Comparison of ENCODE assay signal across 4 cellular contexts in the genomic region with DNA sequence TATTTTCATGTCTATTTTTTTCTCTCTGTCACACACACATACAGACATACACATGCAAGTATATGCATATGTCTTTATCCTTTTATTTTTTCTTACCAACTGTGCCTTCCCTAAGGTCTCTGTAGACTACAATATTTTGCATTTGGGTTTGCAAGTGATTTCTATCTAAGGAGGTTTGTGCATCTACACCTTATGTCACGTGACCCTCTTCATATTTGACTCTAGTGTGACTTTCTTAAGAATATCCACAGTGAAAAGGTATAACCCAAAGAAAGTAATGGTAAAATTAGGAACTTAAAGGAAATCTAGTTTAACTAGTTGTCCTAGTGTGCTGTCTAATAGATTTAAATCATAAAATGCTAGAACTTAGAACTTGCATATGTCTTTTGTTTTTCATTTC.
TF ChIP-seq lines count a peak whose summit lies in the region.

No MANE protein-coding gene starts in this region.

TF ChIP-seq in HepG2, 621 proteins besides CTCF, POLR2A, EP300 and RAD21:
- TF ChIP-seq ZC3H13 (CRISPR knock-in tag; IDR thresholded peaks at IDR 0.05): no peak
- TF ChIP-seq, protein P1, sequence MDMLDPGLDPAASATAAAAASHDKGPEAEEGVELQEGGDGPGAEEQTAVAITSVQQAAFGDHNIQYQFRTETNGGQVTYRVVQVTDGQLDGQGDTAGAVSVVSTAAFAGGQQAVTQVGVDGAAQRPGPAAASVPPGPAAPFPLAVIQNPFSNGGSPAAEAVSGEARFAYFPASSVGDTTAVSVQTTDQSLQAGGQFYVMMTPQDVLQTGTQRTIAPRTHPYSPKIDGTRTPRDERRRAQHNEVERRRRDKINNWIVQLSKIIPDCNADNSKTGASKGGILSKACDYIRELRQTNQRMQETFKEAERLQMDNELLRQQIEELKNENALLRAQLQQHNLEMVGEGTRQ (IDR thresholded peaks at IDR 0.05; ENCODE audit: low read depth, low read length): peak; percentile 62
- TF ChIP-seq, protein P1 (CRISPR knock-in tag; IDR thresholded peaks at IDR 0.05; ENCODE audit: borderline replicate concordance): no peak
- peak; percentile 80; the same call in 1 of the 2 replicates for TF ChIP-seq RAD51 (IDR thresholded peaks at IDR 0.05; ENCODE audit: borderline replicate concordance)
TF ChIP-seq in HepG2: peak in this region for 2.

TF ChIP-seq in A549, 52 proteins besides CTCF, POLR2A, EP300 and RAD21:
- no peak for TF ChIP-seq MAFK (IDR thresholded peaks at IDR 0.05; ENCODE audit: partially characterized antibody)
- TF ChIP-seq, protein P1 (IDR thresholded peaks at IDR 0.05): peak; percentile 41; the same call in 1 of the 2 replicates

TF ChIP-seq in GM12878, 131 proteins besides CTCF, POLR2A, EP300 and RAD21:
- TF ChIP-seq RUNX3 (IDR thresholded peaks at IDR 0.05; ENCODE audit: low read length): no peak
- TF ChIP-seq, protein P2, sequence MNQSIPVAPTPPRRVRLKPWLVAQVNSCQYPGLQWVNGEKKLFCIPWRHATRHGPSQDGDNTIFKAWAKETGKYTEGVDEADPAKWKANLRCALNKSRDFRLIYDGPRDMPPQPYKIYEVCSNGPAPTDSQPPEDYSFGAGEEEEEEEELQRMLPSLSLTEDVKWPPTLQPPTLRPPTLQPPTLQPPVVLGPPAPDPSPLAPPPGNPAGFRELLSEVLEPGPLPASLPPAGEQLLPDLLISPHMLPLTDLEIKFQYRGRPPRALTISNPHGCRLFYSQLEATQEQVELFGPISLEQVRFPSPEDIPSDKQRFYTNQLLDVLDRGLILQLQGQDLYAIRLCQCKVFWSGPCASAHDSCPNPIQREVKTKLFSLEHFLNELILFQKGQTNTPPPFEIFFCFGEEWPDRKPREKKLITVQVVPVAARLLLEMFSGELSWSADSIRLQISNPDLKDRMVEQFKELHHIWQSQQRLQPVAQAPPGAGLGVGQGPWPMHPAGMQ (IDR thresholded peaks at IDR 0.05; ENCODE audit: borderline replicate concordance): no peak
- no peak for TF ChIP-seq HCFC1 (IDR thresholded peaks at IDR 0.05; ENCODE audit: low read length)
- no peak for TF ChIP-seq TCF7 (IDR thresholded peaks at IDR 0.05; ENCODE audit: borderline replicate concordance)
- peak; percentile 62; the same call in 1 of the 2 replicates for TF ChIP-seq RAD51 (IDR thresholded peaks at IDR 0.05)
- TF ChIP-seq, protein P3, sequence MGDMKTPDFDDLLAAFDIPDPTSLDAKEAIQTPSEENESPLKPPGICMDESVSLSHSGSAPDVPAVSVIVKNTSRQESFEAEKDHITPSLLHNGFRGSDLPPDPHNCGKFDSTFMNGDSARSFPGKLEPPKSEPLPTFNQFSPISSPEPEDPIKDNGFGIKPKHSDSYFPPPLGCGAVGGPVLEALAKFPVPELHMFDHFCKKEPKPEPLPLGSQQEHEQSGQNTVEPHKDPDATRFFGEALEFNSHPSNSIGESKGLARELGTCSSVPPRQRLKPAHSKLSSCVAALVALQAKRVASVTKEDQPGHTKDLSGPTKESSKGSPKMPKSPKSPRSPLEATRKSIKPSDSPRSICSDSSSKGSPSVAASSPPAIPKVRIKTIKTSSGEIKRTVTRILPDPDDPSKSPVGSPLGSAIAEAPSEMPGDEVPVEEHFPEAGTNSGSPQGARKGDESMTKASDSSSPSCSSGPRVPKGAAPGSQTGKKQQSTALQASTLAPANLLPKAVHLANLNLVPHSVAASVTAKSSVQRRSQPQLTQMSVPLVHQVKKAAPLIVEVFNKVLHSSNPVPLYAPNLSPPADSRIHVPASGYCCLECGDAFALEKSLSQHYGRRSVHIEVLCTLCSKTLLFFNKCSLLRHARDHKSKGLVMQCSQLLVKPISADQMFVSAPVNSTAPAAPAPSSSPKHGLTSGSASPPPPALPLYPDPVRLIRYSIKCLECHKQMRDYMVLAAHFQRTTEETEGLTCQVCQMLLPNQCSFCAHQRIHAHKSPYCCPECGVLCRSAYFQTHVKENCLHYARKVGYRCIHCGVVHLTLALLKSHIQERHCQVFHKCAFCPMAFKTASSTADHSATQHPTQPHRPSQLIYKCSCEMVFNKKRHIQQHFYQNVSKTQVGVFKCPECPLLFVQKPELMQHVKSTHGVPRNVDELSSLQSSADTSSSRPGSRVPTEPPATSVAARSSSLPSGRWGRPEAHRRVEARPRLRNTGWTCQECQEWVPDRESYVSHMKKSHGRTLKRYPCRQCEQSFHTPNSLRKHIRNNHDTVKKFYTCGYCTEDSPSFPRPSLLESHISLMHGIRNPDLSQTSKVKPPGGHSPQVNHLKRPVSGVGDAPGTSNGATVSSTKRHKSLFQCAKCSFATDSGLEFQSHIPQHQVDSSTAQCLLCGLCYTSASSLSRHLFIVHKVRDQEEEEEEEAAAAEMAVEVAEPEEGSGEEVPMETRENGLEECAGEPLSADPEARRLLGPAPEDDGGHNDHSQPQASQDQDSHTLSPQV (IDR thresholded peaks at IDR 0.05): no peak
- no peak for TF ChIP-seq ZSCAN29 (IDR thresholded peaks at IDR 0.05)
- no peak for TF ChIP-seq JUND (IDR thresholded peaks at IDR 0.05; ENCODE audit: low read depth, low read length)

TF ChIP-seq in K562, 482 proteins besides CTCF, POLR2A, EP300 and RAD21:
- TF ChIP-seq TRIM24 (IDR thresholded peaks at IDR 0.05): no peak
- TF ChIP-seq, protein P4, sequence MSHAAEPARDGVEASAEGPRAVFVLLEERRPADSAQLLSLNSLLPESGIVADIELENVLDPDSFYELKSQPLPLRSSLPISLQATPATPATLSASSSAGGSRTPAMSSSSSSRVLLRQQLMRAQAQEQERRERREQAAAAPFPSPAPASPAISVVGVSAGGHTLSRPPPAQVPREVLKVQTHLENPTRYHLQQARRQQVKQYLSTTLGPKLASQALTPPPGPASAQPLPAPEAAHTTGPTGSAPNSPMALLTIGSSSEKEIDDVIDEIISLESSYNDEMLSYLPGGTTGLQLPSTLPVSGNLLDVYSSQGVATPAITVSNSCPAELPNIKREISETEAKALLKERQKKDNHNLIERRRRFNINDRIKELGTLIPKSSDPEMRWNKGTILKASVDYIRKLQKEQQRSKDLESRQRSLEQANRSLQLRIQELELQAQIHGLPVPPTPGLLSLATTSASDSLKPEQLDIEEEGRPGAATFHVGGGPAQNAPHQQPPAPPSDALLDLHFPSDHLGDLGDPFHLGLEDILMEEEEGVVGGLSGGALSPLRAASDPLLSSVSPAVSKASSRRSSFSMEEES (CRISPR knock-in tag; IDR thresholded peaks at IDR 0.05): peak; percentile 88
